ENCODE assay signal across 8 cellular contexts in the genomic region with DNA sequence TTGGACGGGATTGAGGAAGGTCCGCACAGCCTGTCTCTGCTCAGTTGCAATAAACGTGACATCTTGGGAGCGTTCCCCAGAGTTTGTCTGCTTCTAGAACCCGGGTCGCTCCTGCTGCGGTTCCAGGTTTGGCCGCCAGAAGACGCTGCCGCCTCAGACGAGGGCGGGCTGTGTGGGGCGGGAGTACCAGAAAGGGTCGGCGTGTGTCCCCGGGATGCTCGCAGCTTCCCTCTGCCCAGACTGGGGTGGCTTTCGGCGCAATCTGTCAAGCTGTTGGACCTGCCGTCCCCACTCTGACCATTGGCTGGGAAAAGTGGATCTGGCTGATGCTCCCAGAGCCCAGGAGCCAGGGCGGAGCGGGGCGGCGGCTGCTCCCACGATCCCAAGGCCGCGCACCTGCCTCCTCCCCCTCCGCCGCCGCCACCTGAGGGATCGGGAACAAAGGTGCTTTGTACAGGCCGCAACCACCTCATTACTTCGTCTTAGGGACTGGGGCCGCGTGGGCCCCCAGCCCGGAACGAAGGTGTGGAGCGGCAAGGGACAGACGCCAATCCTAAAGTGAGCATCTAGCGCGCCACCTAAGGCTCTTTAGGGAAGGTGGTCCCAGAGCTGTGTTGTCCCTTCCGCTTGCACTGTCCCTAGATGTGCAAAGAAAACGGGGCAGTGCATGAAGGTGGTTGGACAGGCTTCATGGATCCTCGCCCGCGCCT. TPM values are rescaled to one million over a fixed set of nuclear protein-coding genes. Genes with fewer than 3 reads are reported as not detected.
A peak's percentile ranks its signal among the peaks of the same experiment; 100 is the strongest.
DNase-seq lines count a peak whose midpoint lies in the region; ATAC-seq, FAIRE-seq and TF ChIP-seq lines count a peak whose summit lies in the region.

No MANE protein-coding gene starts in this region.

- peak overlapping the region; percentile 79 for H3K4me2 ChIP-seq in keratinocyte (ENCODE audit: control insufficient read depth, extremely low read depth, insufficient read depth, low read depth, low read length)

- no peak overlapping the region for H2AFZ ChIP-seq in keratinocyte (ENCODE audit: control insufficient read depth, low read length)

- no peak for FAIRE-seq in keratinocyte (lab: Jason Lieb, UNC)

- intact Hi-C loops in body of pancreas (cut with DNase I) = no loop called here

- H3K36me3 ChIP-seq in body of pancreas (replicated peaks in 1 of 2; ENCODE audit: insufficient read depth in 1 of 2, low read depth in 2 of 2) (no peaks in the 10 kb centered on the region), keratinocyte (ENCODE audit: control insufficient read depth in 2 of 2, extremely low read depth in 1 of 2, insufficient read depth in 2 of 2, low read length in 2 of 2) (peaks cover 32 to 39% of the 10 kb centered on the region in 2 experiments)

- peak overlapping the region in 1 of 2 donors; percentile 83 for H3K27ac Mint-ChIP-seq in T-cell

- POLR2A ChIA-PET in T-cell (lab: Charles Lee) = interaction anchor here in 1 of 2 donors (0.9 kb wide), 1 partner anchor 23 kb away, joined by 3 read pairs; no protein-coding TSS in a partner anchor

- peaks cover 5% of the 10 kb centered on the region for H4K20me1 ChIP-seq in keratinocyte (ENCODE audit: control insufficient read depth, extremely low read depth, insufficient read depth, low read length)

- H3K27me3 ChIP-seq in body of pancreas (no peaks in the 10 kb centered on the region), keratinocyte (ENCODE audit: control insufficient read depth, extremely low read depth, insufficient read depth, low read length) (no peaks in the 10 kb centered on the region)

- dilution Hi-C loops in keratinocyte (cut with MboI; ENCODE audit: extremely low pct_ligation_motif_present, low sequenced_read_pairs) = no loop called here

- TF ChIP-seq CTCF in body of pancreas (IDR thresholded peaks at IDR 0.05) (peak; percentile 36 to 81 (median 71)), keratinocyte (optimal IDR thresholded peaks at IDR 0.05 in 1 of 3, IDR thresholded peaks at IDR 0.05 in 1 of 3, conservative IDR thresholded peaks at IDR 0.05 in 1 of 3; ENCODE audit: extremely low read depth in 1 of 3, insufficient read depth in 2 of 3, low read length in 3 of 3) (peak; percentile 57 to 95 (median 80))

- H3K79me2 ChIP-seq in keratinocyte (ENCODE audit: control insufficient read depth, insufficient read depth, low read length) = no peaks in the 10 kb centered on the region

- no peaks in the 10 kb centered on the region for H3K27me3 Mint-ChIP-seq in T-cell

- H3K4me3 ChIP-seq in body of pancreas (peak overlapping the region in 1 of 2 donors; percentile 7), keratinocyte (ENCODE audit: control insufficient read depth in 2 of 3, extremely low read depth in 1 of 3, insufficient read depth in 2 of 3, low read depth in 1 of 3, low read length in 3 of 3) (peak overlapping the region in 1 of 3 experiments; percentile 82)

- peaks cover 26 to 43% (median 38%) of the 10 kb centered on the region in 3 donors for H3K4me1 Mint-ChIP-seq in T-cell

- WGBS in body of pancreas, 2 donors = 4 to 9% methylated on average over 5 to 46 of the region's 46 CpGs

- H3K9ac ChIP-seq in keratinocyte (ENCODE audit: control insufficient read depth, extremely low read depth, insufficient read depth, low read length) = peak overlapping the region; percentile 84

- CTCF ChIA-PET in T-cell (lab: Charles Lee) = interaction anchor here (1.3 to 9.5 kb wide), 2 partner anchors 22 to 23 kb away, joined by 4 to 57 read pairs; no protein-coding TSS in a partner anchor

- no peaks in the 10 kb centered on the region for H3K9me3 ChIP-seq in body of pancreas
- no peaks in the 10 kb centered on the region for H3K9me3 ChIP-seq in keratinocyte (ENCODE audit: control insufficient read depth, low read depth, low read length)

- H3K27ac ChIP-seq in body of pancreas = peak overlapping the region in 3 of 4 donors; percentile 59 to 84 (median 76)
- no peak overlapping the region for H3K27ac ChIP-seq in keratinocyte (ENCODE audit: control insufficient read depth, insufficient read depth, low read length)

- H3K4me3 Mint-ChIP-seq in T-cell = peak overlapping the region; percentile 84 to 88 (median 86)

- ATAC-seq in T-cell (replicated peaks in 1 of 4) (peak; percentile 41 to 45 (median 43)), body of pancreas (peak; percentile 60), HG03095 (IDR thresholded peaks at IDR 0.05; ENCODE audit: unreplicated experiment) (no peak), HG02759 (IDR thresholded peaks at IDR 0.05; ENCODE audit: unreplicated experiment) (no peak)

- H3K9me3 Mint-ChIP-seq in T-cell = no peaks in the 10 kb centered on the region

- H3K36me3 Mint-ChIP-seq in T-cell = peaks cover 18% of the 10 kb centered on the region

- no peaks in the 10 kb centered on the region for H3K9me1 ChIP-seq in keratinocyte (ENCODE audit: control insufficient read depth, extremely low read depth, insufficient read depth, low read length)

- peaks cover 35% of the 10 kb centered on the region for H3K4me1 ChIP-seq in body of pancreas
- H3K4me1 ChIP-seq in keratinocyte (ENCODE audit: control insufficient read depth, extremely low read depth, insufficient read depth, low read length) = peaks cover 23% of the 10 kb centered on the region

- DNase-seq in DMS 273 treated with DMSO at 0.1 percent for 48 hours (lab: John Stamatoyannopoulos, UW) (peak; percentile 47), HUDEP-2 (lab: John Stamatoyannopoulos, UW; ENCODE audit: unreplicated experiment in 76 of 76) (peak in 55 of 76 experiments; percentile 4 to 70 (median 45)), T-cell (peak in 31 of 34 experiments; percentile 46 to 81 (median 67)), body of pancreas (peak; percentile 69 to 75 (median 72)), keratinocyte (ENCODE audit: low read depth, low spot score) (no peak)
- DNase-seq in stimulated activated CD4-positive, alpha-beta T cell treated with anti-CD3 and anti-CD28 coated beads, Interleukin-4, amount 100 ng/mL, for 4 hours = peak; percentile 65 to 74

- no peak for TF ChIP-seq POLR2A in body of pancreas (IDR thresholded peaks at IDR 0.05)

RNA-seq across cellular contexts. Expression of gene EFNA4, which starts 0.7 kb away (rescaled TPM):
- total RNA-seq in T-cell (1 to 10 TPM; 3.1 to 7.8 (median 6.6) TPM), body of pancreas (1 to 10 TPM; 4.7 to 5.6 TPM)
- polyA plus RNA-seq in keratinocyte = 7.6 to 11.0 TPM (median 9.9 TPM) in 3 replicates
- 7.7 TPM for polyA plus RNA-seq in keratinocyte (2011; ENCODE audit: low read depth)
- 5.6 and 8.1 TPM in 2 replicates for polyA plus RNA-seq in keratinocyte (2011; cell fraction: cytosol; rRNA removed)
- 13.7 and 15.9 TPM in 2 replicates for polyA plus RNA-seq in keratinocyte (2011; cell fraction: nucleus; rRNA removed)
- polyA plus RNA-seq in keratinocyte (2012; ENCODE audit: low replicate concordance) = 7.2 and 12.3 TPM in 2 replicates
- 5.4 to 9.9 TPM (median 7.6 TPM) in 3 replicates for polyA minus RNA-seq in keratinocyte
- polyA minus RNA-seq in keratinocyte (2011; cell fraction: cytosol; rRNA and poly(A)+ RNA removed) = 12.3 TPM
- polyA minus RNA-seq in keratinocyte (2011; cell fraction: nucleus; rRNA and poly(A)+ RNA removed) = 7.3 and 8.2 TPM in 2 replicates

RNA-seq across cellular contexts. Expression of gene ADAM15, which starts 11.7 kb away (rescaled TPM):
- total RNA-seq in T-cell (10 to 100 TPM; 17.3 to 53.0 (median 37.2) TPM), body of pancreas (10 to 100 TPM; 37.2 to 48.5 TPM)
- 130 to 280 TPM (median 131 TPM) in 3 replicates for polyA plus RNA-seq in keratinocyte
- 106 TPM for polyA plus RNA-seq in keratinocyte (2011; ENCODE audit: low read depth)
- 98.3 and 169 TPM in 2 replicates for polyA plus RNA-seq in keratinocyte (2011; cell fraction: cytosol; rRNA removed)
- polyA plus RNA-seq in keratinocyte (2011; cell fraction: nucleus; rRNA removed) = 313 and 412 TPM in 2 replicates
- polyA plus RNA-seq in keratinocyte (2012; ENCODE audit: low replicate concordance) = 166 and 194 TPM in 2 replicates
- polyA minus RNA-seq in keratinocyte = 269 to 455 TPM (median 448 TPM) in 3 replicates
- 471 TPM for polyA minus RNA-seq in keratinocyte (2011; cell fraction: cytosol; rRNA and poly(A)+ RNA removed)
- 347 and 394 TPM in 2 replicates for polyA minus RNA-seq in keratinocyte (2011; cell fraction: nucleus; rRNA and poly(A)+ RNA removed)

RNA-seq across cellular contexts. Expression of gene EFNA3, which starts 15.8 kb away (rescaled TPM):
- 1 to 10 TPM in 3 of 5 donors, under 1 TPM in 1, not detected in 1; 0.68 to 2.6 (median 2.3) TPM for total RNA-seq in T-cell
- 1 to 10 TPM in 1 of 2 donors, not detected in 1; 1.8 TPM for total RNA-seq in body of pancreas
- polyA plus RNA-seq in keratinocyte = 3.3 to 9.0 TPM (median 4.4 TPM) in 3 replicates
- polyA plus RNA-seq in keratinocyte (2011; ENCODE audit: low read depth) = 11.6 TPM
- 4.9 and 6.5 TPM in 2 replicates for polyA plus RNA-seq in keratinocyte (2011; cell fraction: cytosol; rRNA removed)
- polyA plus RNA-seq in keratinocyte (2011; cell fraction: nucleus; rRNA removed) = 4.7 and 4.9 TPM in 2 replicates
- 3.9 and 47.4 TPM in 2 replicates for polyA plus RNA-seq in keratinocyte (2012; ENCODE audit: low replicate concordance)
- 3.6 to 8.3 TPM (median 4.2 TPM) in 3 replicates for polyA minus RNA-seq in keratinocyte
- polyA minus RNA-seq in keratinocyte (2011; cell fraction: cytosol; rRNA and poly(A)+ RNA removed) = 5.0 TPM
- 2.5 and 2.8 TPM in 2 replicates for polyA minus RNA-seq in keratinocyte (2011; cell fraction: nucleus; rRNA and poly(A)+ RNA removed)

RNA-seq across cellular contexts. Expression of gene DCST1, which starts 29.2 kb away (rescaled TPM):
- total RNA-seq in T-cell (under 1 TPM in 3 of 5 donors, not detected in 2; 0.30 to 0.58 (median 0.54) TPM), body of pancreas (not detected)
- polyA plus RNA-seq in keratinocyte = 0.05 TPM in 1 of 3 replicates, not detected in the others
- polyA plus RNA-seq in keratinocyte (2011; ENCODE audit: low read depth) = not detected
- polyA plus RNA-seq in keratinocyte (2011; cell fraction: cytosol; rRNA removed) = not detected in 2 replicates
- 0.11 and 0.27 TPM in 2 replicates for polyA plus RNA-seq in keratinocyte (2011; cell fraction: nucleus; rRNA removed)
- 0.14 TPM in 1 of 2 replicates, not detected in the other for polyA plus RNA-seq in keratinocyte (2012; ENCODE audit: low replicate concordance)
- 0.43 TPM in 1 of 3 replicates, not detected in the others for polyA minus RNA-seq in keratinocyte
- not detected for polyA minus RNA-seq in keratinocyte (2011; cell fraction: cytosol; rRNA and poly(A)+ RNA removed)
- not detected in 2 replicates for polyA minus RNA-seq in keratinocyte (2011; cell fraction: nucleus; rRNA and poly(A)+ RNA removed)

RNA-seq across cellular contexts. Expression of gene DCST2, which starts 29.3 kb away (rescaled TPM):
- 1 to 10 TPM; 1.1 to 2.6 (median 1.6) TPM for total RNA-seq in T-cell
- total RNA-seq in body of pancreas = 1 to 10 TPM in 1 of 2 donors, under 1 TPM in 1; 0.33 to 1.8 TPM
- polyA plus RNA-seq in keratinocyte = 0.11 to 0.46 TPM (median 0.14 TPM) in 3 replicates
- 0.20 TPM for polyA plus RNA-seq in keratinocyte (2011; ENCODE audit: low read depth)
- polyA plus RNA-seq in keratinocyte (2011; cell fraction: cytosol; rRNA removed) = 0.06 TPM in 1 of 2 replicates, not detected in the other
- polyA plus RNA-seq in keratinocyte (2011; cell fraction: nucleus; rRNA removed) = 1.0 and 1.1 TPM in 2 replicates
- polyA plus RNA-seq in keratinocyte (2012; ENCODE audit: low replicate concordance) = 0.13 and 1.3 TPM in 2 replicates
- 0.16 TPM in 1 of 3 replicates, not detected in the others for polyA minus RNA-seq in keratinocyte
- not detected for polyA minus RNA-seq in keratinocyte (2011; cell fraction: cytosol; rRNA and poly(A)+ RNA removed)
- not detected in 2 replicates for polyA minus RNA-seq in keratinocyte (2011; cell fraction: nucleus; rRNA and poly(A)+ RNA removed)

Comparison
In these comparisons a context has a peak if more than half of its experiments do, and no peak if none do; other contexts are left out.
1. ATAC-seq: peak in T-cell (4 of 4) and body of pancreas (single experiment); none in HG03095 (single experiment) and HG02759 (single experiment).